ENCODE assay signal across 22 cellular contexts in the genomic region with DNA sequence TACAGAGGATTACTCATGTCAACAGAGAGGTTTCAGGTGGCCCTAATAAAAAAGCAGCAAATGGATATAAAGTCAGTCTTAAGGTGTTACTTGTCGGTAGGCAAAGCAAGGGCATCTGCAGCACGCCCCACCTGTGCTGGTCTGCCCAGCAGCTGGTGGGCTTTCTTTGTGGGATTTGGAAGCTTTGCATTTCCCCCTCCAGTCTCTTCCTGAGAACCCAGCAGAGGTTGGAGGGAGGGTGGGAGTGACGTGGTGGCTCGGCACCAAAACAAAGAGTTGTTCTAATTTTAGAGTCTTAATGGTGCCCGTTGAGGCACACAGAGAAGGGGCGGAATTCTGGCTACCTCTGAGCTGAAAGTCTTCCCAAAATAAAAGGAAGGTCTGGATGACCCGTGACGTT. TPM values are rescaled to one million over a fixed set of nuclear protein-coding genes. Genes with fewer than 3 reads are reported as not detected.
A peak's percentile ranks its signal among the peaks of the same experiment; 100 is the strongest.
DNase-seq lines count a peak whose midpoint lies in the region; ATAC-seq, FAIRE-seq and TF ChIP-seq lines count a peak whose summit lies in the region.
"Had no signal": no experiment of that assay in that cellular context is flagged by ENCODE, and none has a peak within 500 bp of the region (broad histone marks: within the 10 kb centered on the region; RNA-seq: fewer than 3 reads in every experiment).

No MANE protein-coding gene starts in this region.

- no peaks in the 10 kb centered on the region for H3K79me2 ChIP-seq in HepG2 (ENCODE audit: insufficient read depth, low read length)

- H3K4me3 ChIP-seq in HepG2 (replicated peaks in 1 of 3; ENCODE audit: insufficient read depth in 1 of 3, low read depth in 2 of 3, low read length in 3 of 3) (no peak overlapping the region), right lobe of liver (no peak overlapping the region), ovary (no peak overlapping the region)
- H3K4me3 ChIP-seq: neural progenitor cell, prostate gland, sigmoid colon had no signal

- H2AFZ ChIP-seq in HepG2 (ENCODE audit: low read length), result no peak overlapping the region
- H2AFZ ChIP-seq: neural progenitor cell had no signal

- POLR2A ChIA-PET in HepG2 (lab: Yijun Ruan, JAX), result no interaction called here

- no peaks in the 10 kb centered on the region for H3K4me1 ChIP-seq in HepG2 (ENCODE audit: insufficient read depth, low read length)
- no peaks in the 10 kb centered on the region for H3K4me1 ChIP-seq in right lobe of liver
- no peaks in the 10 kb centered on the region for H3K4me1 ChIP-seq in ovary (ENCODE audit: insufficient read depth)
- H3K4me1 ChIP-seq: neural progenitor cell, prostate gland had no signal

- H4K20me1 ChIP-seq in HepG2 (ENCODE audit: insufficient read depth, low read length), result no peaks in the 10 kb centered on the region

- no peak overlapping the region for H3K9ac ChIP-seq in HepG2 (ENCODE audit: insufficient read depth, low read depth, low read length)
- H3K9ac ChIP-seq: neural progenitor cell had no signal

- H3K9me3 Mint-ChIP-seq in IgD-negative memory B cell, result no peaks in the 10 kb centered on the region
- H3K9me3 Mint-ChIP-seq in activated naive CD4-positive, alpha-beta T cell treated with anti-CD3 and anti-CD28 coated beads, Interleukin-2, amount 50 U/mL, for 72 hours, result no peaks in the 10 kb centered on the region
- H3K9me3 Mint-ChIP-seq: activated naive CD8-positive, alpha-beta T cell treated with anti-CD3 and anti-CD28 coated beads, Interleukin-2, amount 10 ng/mL, durations not matched to agents 7 days and 5 days; activated T-helper 17 cell treated with anti-CD3 and anti-CD28 coated beads, Interleukin-2, amount 50 U/mL, for 72 hours; CD8-positive, alpha-beta T cell; neural progenitor cell; stimulated activated naive B cell treated with anti-CD40 and anti-IgM and Interleukin-4, amounts not matched to agents 10 μg/mL and 1 μg/mL and 100 μg/mL, for 72 hours had no signal

- H3K36me3 Mint-ChIP-seq in IgD-negative memory B cell, result no peaks in the 10 kb centered on the region
- H3K36me3 Mint-ChIP-seq in activated naive CD4-positive, alpha-beta T cell treated with anti-CD3 and anti-CD28 coated beads, Interleukin-2, amount 50 U/mL, for 72 hours, result no peaks in the 10 kb centered on the region
- H3K36me3 Mint-ChIP-seq: activated naive CD8-positive, alpha-beta T cell treated with anti-CD3 and anti-CD28 coated beads, Interleukin-2, amount 10 ng/mL, durations not matched to agents 7 days and 5 days; CD8-positive, alpha-beta T cell; neural progenitor cell; stimulated activated naive B cell treated with anti-CD40 and anti-IgM and Interleukin-4, amounts not matched to agents 10 μg/mL and 1 μg/mL and 100 μg/mL, for 72 hours had no signal

- H3K27me3 Mint-ChIP-seq in IgD-negative memory B cell, result no peaks in the 10 kb centered on the region
- H3K27me3 Mint-ChIP-seq: activated T-helper 17 cell treated with anti-CD3 and anti-CD28 coated beads, Interleukin-2, amount 50 U/mL, for 72 hours had no signal

- H3K4me1 Mint-ChIP-seq in IgD-negative memory B cell, result peaks cover 14 to 33% (median 24%) of the 10 kb centered on the region in 3 donors
- H3K4me1 Mint-ChIP-seq: activated T-helper 17 cell treated with anti-CD3 and anti-CD28 coated beads, Interleukin-2, amount 50 U/mL, for 72 hours had no signal

- 25% methylated on average over 8 of the region's 8 CpGs for WGBS in HepG2 (ENCODE audit: low lambda C conversion rate)
- WGBS in right lobe of liver (ENCODE audit: insufficient coverage, low coverage, low lambda C conversion rate, missing lambda C conversion rate), result 36% methylated on average over 6 of the region's 8 CpGs
- 20 to 40% (median 26%) methylated on average over 8 of the region's 8 CpGs for WGBS in ovary, 3 donors

- H3K4me3 Mint-ChIP-seq in IgD-negative memory B cell, result peak overlapping the region in 2 of 4 donors; percentile 38 to 51
- H3K4me3 Mint-ChIP-seq: activated naive CD8-positive, alpha-beta T cell treated with anti-CD3 and anti-CD28 coated beads, Interleukin-2, amount 10 ng/mL, durations not matched to agents 7 days and 5 days; activated T-helper 17 cell treated with anti-CD3 and anti-CD28 coated beads, Interleukin-2, amount 50 U/mL, for 72 hours; CD8-positive, alpha-beta T cell; neural progenitor cell; stimulated activated naive B cell treated with anti-CD40 and anti-IgM and Interleukin-4, amounts not matched to agents 10 μg/mL and 1 μg/mL and 100 μg/mL, for 72 hours had no signal

- H3K4me2 ChIP-seq in HepG2 (ENCODE audit: low read depth, low read length), result no peak overlapping the region
- H3K4me2 ChIP-seq: neural progenitor cell had no signal

- DNase-seq in HepG2 (ENCODE audit: low spot score), result no peak
- DNase-seq in right lobe of liver, result no peak
- peak; percentile 35 for DNase-seq in cerebellar cortex (ENCODE audit: low spot score)
- DNase-seq in ovary, result no peak
- DNase-seq in activated naive CD4-positive, alpha-beta T cell treated with anti-CD3 and anti-CD28 coated beads, Interleukin-2, amount 50 U/mL, for 72 hours (ENCODE audit: low spot score in 2 of 2), result no peak
- DNase-seq: activated CD4-positive, alpha-beta T cell treated with anti-CD3 and anti-CD28 coated beads, Interleukin-2, amount 50 U/mL, for 48 hours; activated naive CD8-positive, alpha-beta T cell treated with anti-CD3 and anti-CD28 coated beads, Interleukin-2, amount 10 ng/mL, durations not matched to agents 7 days and 5 days; CD8-positive, alpha-beta T cell; hippocampal formation; left cardiac atrium; NCI-H2029; NK-92 treated with Interleukin-12 subunit alpha and Interleukin-12 subunit beta, amount 100 ng/mL, for 24 hours; SIG-M5; sigmoid colon; stimulated activated naive B cell treated with anti-CD40 and anti-IgM and Interleukin-4, amounts not matched to agents 10 μg/mL and 1 μg/mL and 100 μg/mL, for 72 hours had no signal

- peak overlapping the region; percentile 63 to 74 (median 64) for H3K27ac Mint-ChIP-seq in IgD-negative memory B cell
- H3K27ac Mint-ChIP-seq in activated naive CD4-positive, alpha-beta T cell treated with anti-CD3 and anti-CD28 coated beads, Interleukin-2, amount 50 U/mL, for 72 hours, result no peak overlapping the region
- H3K27ac Mint-ChIP-seq: activated naive CD8-positive, alpha-beta T cell treated with anti-CD3 and anti-CD28 coated beads, Interleukin-2, amount 10 ng/mL, durations not matched to agents 7 days and 5 days; activated T-helper 17 cell treated with anti-CD3 and anti-CD28 coated beads, Interleukin-2, amount 50 U/mL, for 72 hours; CD8-positive, alpha-beta T cell; neural progenitor cell; stimulated activated naive B cell treated with anti-CD40 and anti-IgM and Interleukin-4, amounts not matched to agents 10 μg/mL and 1 μg/mL and 100 μg/mL, for 72 hours had no signal

- FAIRE-seq in HepG2 (lab: Jason Lieb, UNC), result no peak
- FAIRE-seq: H1 had no signal

- TF ChIP-seq POLR2A in HepG2 (IDR thresholded peaks at IDR 0.05; ENCODE audit: insufficient read depth in 1 of 2, low read depth in 2 of 2, low read length in 2 of 2) (no peak), right lobe of liver (IDR thresholded peaks at IDR 0.05) (no peak), ovary (IDR thresholded peaks at IDR 0.05) (no peak)

- H3K27me3 ChIP-seq in HepG2 (ENCODE audit: control insufficient read depth in 1 of 2, insufficient read depth in 2 of 2, low read length in 2 of 2) (peaks cover 0 to 2% of the 10 kb centered on the region in 2 experiments; a peak in 3 of 5 replicates), right lobe of liver (no peaks in the 10 kb centered on the region), ovary (no peaks in the 10 kb centered on the region)
- H3K27me3 ChIP-seq: sigmoid colon had no signal

- in situ Hi-C loops in HepG2 (cut with HindIII; ENCODE audit: extremely low pct_ligation_motif_present, low pct_unique_long_range_greater_than_20kb), result no loop called here

- intact Hi-C loops in HepG2 (cut with micrococcal nuclease; ENCODE audit: unreplicated experiment), result no loop called here
- intact Hi-C loops in right lobe of liver (cut with DNase I), result no loop called here
- intact Hi-C loops in ovary (cut with DNase I), result no loop called here

- H3K27ac ChIP-seq in HepG2 (ENCODE audit: extremely low read length, insufficient read depth, low read length) (no peak overlapping the region), right lobe of liver (no peak overlapping the region), ovary (no peak overlapping the region)
- H3K27ac ChIP-seq: neural progenitor cell, prostate gland, sigmoid colon had no signal

- H3K9me3 ChIP-seq in HepG2 (ENCODE audit: low read length), result 0 out of 2 replicates have a peak, but pooled peaks cover 6% of the 10 kb centered on the region
- no peaks in the 10 kb centered on the region for H3K9me3 ChIP-seq in right lobe of liver
- H3K9me3 ChIP-seq in ovary, result no peaks in the 10 kb centered on the region
- H3K9me3 ChIP-seq: prostate gland, sigmoid colon had no signal

- CTCF ChIA-PET in HepG2 (lab: Yijun Ruan, JAX; ENCODE audit: low intra/inter-chr PET ratio, low total read pairs), result no interaction called here

- H3K36me3 ChIP-seq in HepG2 (replicated peaks in 1 of 2; ENCODE audit: control insufficient read depth in 1 of 2, insufficient read depth in 2 of 2, low read length in 2 of 2) (no peaks in the 10 kb centered on the region), right lobe of liver (no peaks in the 10 kb centered on the region), ovary (no peaks in the 10 kb centered on the region)
- H3K36me3 ChIP-seq: neural progenitor cell, prostate gland, sigmoid colon had no signal

- ATAC-seq in HepG2, result no peak
- ATAC-seq in right lobe of liver, result no peak
- ATAC-seq in HG03095 (IDR thresholded peaks at IDR 0.05; ENCODE audit: unreplicated experiment), result no peak
- no peak for ATAC-seq in activated naive CD4-positive, alpha-beta T cell treated with anti-CD3 and anti-CD28 coated beads, Interleukin-2, amount 50 U/mL, for 72 hours
- ATAC-seq: activated T-helper 17 cell treated with anti-CD3 and anti-CD28 coated beads, Interleukin-2, amount 50 U/mL, for 72 hours; CD8-positive, alpha-beta T cell; left cardiac atrium; stimulated activated naive B cell treated with anti-CD40 and anti-IgM and Interleukin-4, amounts not matched to agents 10 μg/mL and 1 μg/mL and 100 μg/mL, for 72 hours had no signal

- TF ChIP-seq RAD21 in HepG2 (CRISPR knock-in tag; IDR thresholded peaks at IDR 0.05), result no peak

- TF ChIP-seq CTCF in HepG2 (CRISPR knock-in tag; IDR thresholded peaks at IDR 0.05) (no peak), right lobe of liver (IDR thresholded peaks at IDR 0.05) (no peak), ovary (IDR thresholded peaks at IDR 0.05) (no peak)

- TF ChIP-seq EP300 in HepG2 (IDR thresholded peaks at IDR 0.05; ENCODE audit: low read depth in 2 of 2, low read length in 2 of 2), result no peak
- TF ChIP-seq EP300 in HepG2 (CRISPR knock-in tag; IDR thresholded peaks at IDR 0.05; ENCODE audit: borderline replicate concordance), result no peak
- TF ChIP-seq EP300 in ovary (IDR thresholded peaks at IDR 0.05), result no peak

- no TSS peak for BruUV-seq in HepG2 (replicated peaks; lab: Mats Ljungman, UMichigan)

RNA-seq across cellular contexts. Expression of a gene that starts 4.8 kb away (rescaled TPM):
- total RNA-seq in HepG2 (2016; rRNA removed; fragmentation: Illumina TruSeq; extraction: Trizol) (not detected in 2 replicates), right lobe of liver (1 to 10 TPM in 1 of 6 experiments, under 1 TPM in 5; 0.37 to 1.5 (median 0.69) TPM), ovary (10 to 100 TPM in 1 of 7 donors, 1 to 10 TPM in 6; 3.7 to 10.1 (median 6.4) TPM)
- total RNA-seq in HepG2 (2016; cell fraction: cytosol; rRNA removed; fragmentation: Illumina TruSeq; extraction: Trizol; ENCODE audit: low read depth), result not detected in 2 replicates
- total RNA-seq in HepG2 (2016; cell fraction: insoluble cytoplasmic fraction; rRNA removed; fragmentation: Illumina TruSeq; extraction: Trizol), result not detected in 2 replicates
- not detected in 2 replicates for total RNA-seq in HepG2 (2016; cell fraction: membrane; rRNA removed; fragmentation: Illumina TruSeq; extraction: Trizol)
- total RNA-seq in HepG2 (2016; cell fraction: nucleus; rRNA removed; fragmentation: Illumina TruSeq; extraction: Trizol), result not detected in 2 replicates
- polyA plus RNA-seq in HepG2 (2011; rRNA removed) (not detected in 2 replicates), IgD-negative memory B cell (1.4 TPM), ovary (1 to 10 TPM; 2.4 to 3.1 TPM)
- polyA plus RNA-seq in HepG2 (2011; cell fraction: cytosol; rRNA removed), result not detected in 2 replicates
- polyA plus RNA-seq in HepG2 (2011; cell fraction: nucleus; rRNA removed), result not detected in 2 replicates
- not detected in 2 replicates for polyA plus RNA-seq in HepG2 (2012)
- polyA plus RNA-seq in HepG2 (2016; cell fraction: cytosol; fragmentation: Illumina TruSeq; extraction: Trizol; ENCODE audit: low read depth), result not detected in 2 replicates
- not detected in 2 replicates for polyA plus RNA-seq in HepG2 (2016; cell fraction: insoluble cytoplasmic fraction; fragmentation: Illumina TruSeq; extraction: Trizol; ENCODE audit: low read depth)
- not detected in 2 replicates for polyA plus RNA-seq in HepG2 (2016; cell fraction: membrane; fragmentation: Illumina TruSeq; extraction: Trizol; ENCODE audit: low read depth)
- not detected in 2 replicates for polyA plus RNA-seq in HepG2 (2016; cell fraction: nucleus; fragmentation: Illumina TruSeq; extraction: Trizol; ENCODE audit: insufficient read depth, low read depth)
- not detected in 2 replicates for polyA minus RNA-seq in HepG2 (2011; rRNA and poly(A)+ RNA removed; ENCODE audit: low replicate concordance)
- not detected in 2 replicates for polyA minus RNA-seq in HepG2 (2011; cell fraction: cytosol; rRNA and poly(A)+ RNA removed)
- polyA minus RNA-seq in HepG2 (2011; cell fraction: nucleus; rRNA and poly(A)+ RNA removed), result not detected in 2 replicates
- total RNA-seq in activated naive CD4-positive, alpha-beta T cell treated with anti-CD3 and anti-CD28 coated beads, Interleukin-2, amount 50 U/mL, for 72 hours, result 10 to 100 TPM; 19.7 to 26.3 TPM
- total RNA-seq: lung microvascular endothelial cell had no signal

Comparison
In these comparisons a context has a peak if more than half of its experiments do, and no peak if none do; other contexts are left out.
1. H3K27ac Mint-ChIP-seq: peak in IgD-negative memory B cell (3 of 3); none in activated naive CD4-positive, alpha-beta T cell treated with anti-CD3 and anti-CD28 coated beads, Interleukin-2, amount 50 U/mL, for 72 hours (0 of 2).